In genomic region chr17:42665581-42666001, GRCh38 we compare ENCODE assay signal across 15 cellular contexts. TPM values are rescaled to one million over a fixed set of nuclear protein-coding genes. Genes with fewer than 3 reads are reported as not detected.
DNase-seq lines count a peak whose midpoint lies in the region; ATAC-seq and TF ChIP-seq lines count a peak whose summit lies in the region.
"Had no signal": no experiment of that assay in that cellular context is flagged by ENCODE, and none has a peak within 500 bp of the region (broad histone marks: within the 10 kb centered on the region; RNA-seq: fewer than 3 reads in every experiment).

No MANE protein-coding gene starts in this region.

- POLR2A ChIA-PET in RWPE1 (lab: Yijun Ruan, JAX; ENCODE audit: low non-redundant PET): no interaction called here

- WGBS in upper lobe of left lung, 2 donors: 87 to 90% methylated on average over 11 to 14 of the region's 14 CpGs

- no peak for TF ChIP-seq POLR2A in upper lobe of left lung (IDR thresholded peaks at IDR 0.05)

- H3K27me3 ChIP-seq in upper lobe of left lung: no peaks in the 10 kb centered on the region

- ATAC-seq in upper lobe of left lung (ENCODE audit: low FRiP score in 2 of 2): no peak
- ATAC-seq in activated T-cell treated with anti-CD3 and anti-CD28 coated beads, Interleukin-2, amount 50 U/mL, for 4 hours: no peak

- DNase-seq in RWPE1 (ENCODE audit: low spot score) (no peak), coronary artery (ENCODE audit: low spot score) (no peak), posterior vena cava (ENCODE audit: low spot score) (peak; percentile 61), upper lobe of left lung (peak in 1 of 2 donors; percentile 70), kidney tubule cell (ENCODE audit: low spot score) (no peak), CD14-positive monocyte (ENCODE audit: low spot score) (no peak), ureter (ENCODE audit: low spot score) (no peak)
- DNase-seq in activated T-cell treated with anti-CD3 and anti-CD28 coated beads, Interleukin-2, amount 50 U/mL, for 4 hours: no peak
- DNase-seq: CD8-positive, alpha-beta memory T cell; KG1; MV-4-11; NCI-H1694 treated with DMSO at 0.1 percent for 48 hours; NCI-H226; NCI-H524 treated with DMSO at 0.1 percent for 48 hours had no signal

- CTCF ChIA-PET in RWPE1 (lab: Yijun Ruan, JAX): no interaction called here

- peak overlapping the region in 1 of 7 donors; percentile 46 for H3K27ac Mint-ChIP-seq in CD14-positive monocyte

- peak overlapping the region; percentile 99 for H3K27ac ChIP-seq in RWPE1
- peak overlapping the region; percentile 43 to 84 for H3K27ac ChIP-seq in coronary artery
- peak overlapping the region in 3 of 4 donors; percentile 2 to 75 (median 39) for H3K27ac ChIP-seq in upper lobe of left lung
- H3K27ac ChIP-seq: BLaER1 treated with 17β-estradiol and CSF1 and Interleukin-3, amounts not matched to agents 10 nM and 100 nM had no signal

- no peak for TF ChIP-seq EP300 in upper lobe of left lung (IDR thresholded peaks at IDR 0.05)

- H3K9me3 Mint-ChIP-seq in CD14-positive monocyte: peaks cover 0 to 6% (median 2%) of the 10 kb centered on the region in 7 donors
- H3K9me3 Mint-ChIP-seq in activated T-cell treated with anti-CD3 and anti-CD28 coated beads, Interleukin-2, amount 50 U/mL, for 4 hours: no peaks in the 10 kb centered on the region

- intact Hi-C loops in posterior vena cava (cut with DNase I) (no loop called here), CD14-positive monocyte (cut with micrococcal nuclease) (no loop called here)

- no peak overlapping the region for H3K4me3 Mint-ChIP-seq in CD14-positive monocyte
- H3K4me3 Mint-ChIP-seq in activated T-cell treated with anti-CD3 and anti-CD28 coated beads, Interleukin-2, amount 50 U/mL, for 4 hours: no peak overlapping the region
- H3K4me3 Mint-ChIP-seq: CD8-positive, alpha-beta memory T cell had no signal

- H3K9me3 ChIP-seq in upper lobe of left lung: no peaks in the 10 kb centered on the region
- H3K9me3 ChIP-seq: BLaER1 treated with 17β-estradiol and CSF1 and Interleukin-3, amounts not matched to agents 10 nM and 100 nM had no signal

- TF ChIP-seq CTCF in RWPE1 (conservative IDR thresholded peaks at IDR 0.05; ENCODE audit: low read depth): no peak
- TF ChIP-seq CTCF in coronary artery (IDR thresholded peaks at IDR 0.05): no peak
- no peak for TF ChIP-seq CTCF in upper lobe of left lung (IDR thresholded peaks at IDR 0.05)
- TF ChIP-seq CTCF in CD14-positive monocyte (IDR thresholded peaks at IDR 0.05): no peak

- H3K4me1 Mint-ChIP-seq in CD14-positive monocyte: peaks cover 6% of the 10 kb centered on the region
- peaks cover 3% of the 10 kb centered on the region for H3K4me1 Mint-ChIP-seq in activated T-cell treated with anti-CD3 and anti-CD28 coated beads, Interleukin-2, amount 50 U/mL, for 4 hours (ENCODE audit: low read depth)

- H3K27me3 Mint-ChIP-seq in CD14-positive monocyte (ENCODE audit: low read depth in 3 of 3): peaks cover 14 to 24% (median 19%) of the 10 kb centered on the region in 3 donors
- peaks cover 6% of the 10 kb centered on the region for H3K27me3 Mint-ChIP-seq in activated T-cell treated with anti-CD3 and anti-CD28 coated beads, Interleukin-2, amount 50 U/mL, for 4 hours (ENCODE audit: low read depth)

- peaks cover 28 to 36% (median 32%) of the 10 kb centered on the region in 4 donors for H3K4me1 ChIP-seq in upper lobe of left lung

- no peak overlapping the region for H3K4me3 ChIP-seq in coronary artery
- no peak overlapping the region for H3K4me3 ChIP-seq in upper lobe of left lung
- H3K4me3 ChIP-seq: BLaER1 treated with 17β-estradiol and CSF1 and Interleukin-3, amounts not matched to agents 10 nM and 100 nM had no signal

- H3K36me3 ChIP-seq in upper lobe of left lung: peaks cover 16 to 52% (median 28%) of the 10 kb centered on the region in 4 donors

- peaks cover 20 to 28% of the 10 kb centered on the region in 2 donors for H3K36me3 Mint-ChIP-seq in CD14-positive monocyte
- H3K36me3 Mint-ChIP-seq in activated T-cell treated with anti-CD3 and anti-CD28 coated beads, Interleukin-2, amount 50 U/mL, for 4 hours (ENCODE audit: insufficient read depth): peaks cover 13% of the 10 kb centered on the region

RNA-seq across cellular contexts. Expression of gene TUBG2, which starts 6.5 kb away (rescaled TPM):
- total RNA-seq in posterior vena cava (10 to 100 TPM; 17.9 to 19.8 TPM), upper lobe of left lung (100 to 1,000 TPM in 1 of 6 donors, 10 to 100 TPM in 5; 12.4 to 104 (median 15.2) TPM), ureter (41.0 TPM)
- polyA plus RNA-seq in CD14-positive monocyte: under 1 TPM; 0.31 to 0.47 TPM
- total RNA-seq in activated T-cell treated with anti-CD3 and anti-CD28 coated beads, Interleukin-2, amount 50 U/mL, for 4 hours: 1 to 10 TPM; 5.6 to 7.1 (median 5.9) TPM

RNA-seq across cellular contexts. Expression of gene PLEKHH3, which starts 11.2 kb away (rescaled TPM):
- total RNA-seq in posterior vena cava (10 to 100 TPM; 22.2 to 24.8 TPM), upper lobe of left lung (10 to 100 TPM; 18.4 to 93.2 (median 28.4) TPM), ureter (64.2 TPM)
- under 1 TPM; 0.38 to 0.41 TPM for polyA plus RNA-seq in CD14-positive monocyte
- 1 to 10 TPM in 1 of 3 donors, under 1 TPM in 2; 0.56 to 1.2 (median 0.63) TPM for total RNA-seq in activated T-cell treated with anti-CD3 and anti-CD28 coated beads, Interleukin-2, amount 50 U/mL, for 4 hours
- polyA plus RNA-seq: CD8-positive, alpha-beta memory T cell had no signal

RNA-seq across cellular contexts. Expression of gene CCR10, which starts 16.1 kb away (rescaled TPM):
- total RNA-seq in posterior vena cava: 1 to 10 TPM; 1.7 to 2.5 TPM
- total RNA-seq in upper lobe of left lung: 1 to 10 TPM in 4 of 6 donors, under 1 TPM in 2; 0.30 to 2.2 (median 1.4) TPM
- polyA plus RNA-seq in CD14-positive monocyte: under 1 TPM in 1 of 2 donors, not detected in 1; 0.13 TPM
- under 1 TPM; 0.25 to 0.43 (median 0.32) TPM for total RNA-seq in activated T-cell treated with anti-CD3 and anti-CD28 coated beads, Interleukin-2, amount 50 U/mL, for 4 hours
- 1.1 TPM for total RNA-seq in ureter

RNA-seq across cellular contexts. Expression of gene CNTNAP1, which starts 16.7 kb away (rescaled TPM):
- total RNA-seq in posterior vena cava (10 to 100 TPM; 11.0 to 24.8 TPM), upper lobe of left lung (10 to 100 TPM in 1 of 6 donors, 1 to 10 TPM in 5; 1.7 to 37.7 (median 4.3) TPM), ureter (15.3 TPM)
- polyA plus RNA-seq in CD14-positive monocyte: under 1 TPM in 1 of 2 donors, not detected in 1; 0.24 TPM
- total RNA-seq in activated T-cell treated with anti-CD3 and anti-CD28 coated beads, Interleukin-2, amount 50 U/mL, for 4 hours: 1 to 10 TPM in 1 of 3 donors, under 1 TPM in 2; 0.73 to 1.3 (median 0.79) TPM

RNA-seq across cellular contexts. Expression of gene TUBG1, which starts 56.1 kb away (rescaled TPM):
- total RNA-seq in posterior vena cava (10 to 100 TPM; 32.9 to 39.9 TPM), upper lobe of left lung (10 to 100 TPM; 27.3 to 55.4 (median 31.8) TPM), ureter (49.7 TPM)
- polyA plus RNA-seq in CD14-positive monocyte: 10 to 100 TPM in 1 of 2 donors, 1 to 10 TPM in 1; 7.5 to 10.2 TPM
- 100 to 1,000 TPM in 1 of 3 donors, 10 to 100 TPM in 2; 91.7 to 103 (median 93.7) TPM for total RNA-seq in activated T-cell treated with anti-CD3 and anti-CD28 coated beads, Interleukin-2, amount 50 U/mL, for 4 hours

Comparison
In these comparisons a context has a peak if more than half of its experiments do, and no peak if none do; other contexts are left out.
1. H3K27ac ChIP-seq: peak in every context shown above with its lines; median percentile 99 in RWPE1; 64 in coronary artery; 39 in upper lobe of left lung.
2. RNA of gene PLEKHH3, which starts 11.2 kb away (total RNA-seq): 64.2 TPM in ureter (single experiment), 18.4 to 93.2 TPM in upper lobe of left lung and 22.2 to 24.8 TPM in posterior vena cava; 0.56 to 1.2 TPM in activated T-cell treated with anti-CD3 and anti-CD28 coated beads, Interleukin-2, amount 50 U/mL, for 4 hours; every median in the first group is over 4 times any median in the second.